Comparison of ENCODE assay signal across 8 cellular contexts in genomic region chrX:54529559-54530357, GRCh38. TPM values are rescaled to one million over a fixed set of nuclear protein-coding genes. Genes with fewer than 3 reads are reported as not detected.
A peak's percentile ranks its signal among the peaks of the same experiment; 100 is the strongest.
DNase-seq lines count a peak whose midpoint lies in the region; ATAC-seq and TF ChIP-seq lines count a peak whose summit lies in the region.

Gene GNL3L (plus strand): TSS chrX:54530219. CDS start chrX:54532567, 2,348 bp downstream.

- peak; percentile 62 for TF ChIP-seq POLR2A in GM19099 (IDR thresholded peaks at IDR 0.05; ENCODE audit: extremely low read depth, insufficient read length, low read depth)

- DNase-seq in AG09319 (ENCODE audit: extremely low read depth, low read depth), result peak; percentile 59
- DNase-seq in NCI-H460 (ENCODE audit: extremely low read depth, low read depth), result peak; percentile 86
- DNase-seq in activated CD4-positive, CD25-positive, alpha-beta regulatory T cell treated with anti-CD3 and anti-CD28 coated beads, Interleukin-2, amount 50 U/mL, for 72 hours, result peak; percentile 76
- peak; percentile 89 for DNase-seq in cerebellum (ENCODE audit: low spot score)
- DNase-seq in kidney epithelial cell (ENCODE audit: low read depth), result peak; percentile 42
- DNase-seq in stimulated activated CD4-positive, alpha-beta T cell treated with anti-CD3 and anti-CD28 coated beads, Interleukin-15, amount 100 ng/mL, for 24 hours, result peak; percentile 85

- no peaks in the 10 kb centered on the region for H3K36me3 ChIP-seq in kidney epithelial cell (ENCODE audit: control insufficient read depth, insufficient read depth, low read length)

- TF ChIP-seq CTCF in AG09319 (IDR thresholded peaks at IDR 0.05; ENCODE audit: low read depth, low read length) (no peak), kidney epithelial cell (IDR thresholded peaks at IDR 0.05; ENCODE audit: insufficient read depth, low read length, poor library complexity, severe bottlenecking) (no peak)

- peak within 1 kb of the TSS; percentile 59 for H3K4me3 ChIP-seq in kidney epithelial cell (ENCODE audit: low read depth, low read length)

- no peaks in the 10 kb centered on the region for H3K27me3 ChIP-seq in kidney epithelial cell (ENCODE audit: control insufficient read depth, insufficient read depth, low read length)

- ATAC-seq in HG03432 (IDR thresholded peaks at IDR 0.05; ENCODE audit: unreplicated experiment), result peak; percentile 89

RNA-seq across cellular contexts. Expression of gene GNL3L, which starts in this region (rescaled TPM):
- total RNA-seq in NCI-H460 (2014; rRNA removed; shearing (Covaris generic)), result 55.7 and 58.9 TPM in 2 replicates
- 45.8 and 59.1 TPM in 2 replicates for polyA plus RNA-seq in NCI-H460 (2014; cell fraction: nucleus; rRNA removed)
- total RNA-seq in cerebellum, result 20.8 TPM
- total RNA-seq in kidney epithelial cell, result 29.9 and 36.1 TPM in 2 replicates

Comparison
In these comparisons a context has a peak if more than half of its experiments do, and no peak if none do; other contexts are left out.
1. Peak in every context shown above with its lines: DNase-seq, ATAC-seq and H3K4me3 ChIP-seq.